ENCODE assay signal across 21 cellular contexts in the genomic region with DNA sequence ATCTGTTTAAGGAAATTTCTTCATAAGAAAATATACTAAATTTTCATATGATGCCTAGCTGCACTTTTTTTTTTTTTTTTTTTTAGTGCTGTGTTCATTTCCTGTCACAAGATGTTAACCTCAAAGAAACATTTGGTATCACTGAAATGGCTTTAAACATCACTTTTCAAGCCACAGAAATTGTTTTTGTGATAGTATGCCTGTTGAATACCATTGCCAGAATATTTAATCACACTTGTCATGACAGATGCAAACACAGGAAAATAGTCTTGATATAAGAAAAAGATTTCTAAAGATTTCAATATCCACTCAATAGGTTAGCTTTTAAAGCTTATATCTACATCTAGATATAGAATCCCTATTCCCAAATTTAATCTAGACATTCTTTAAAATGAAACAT.
"Had no signal": no experiment of that assay in that cellular context is flagged by ENCODE, and none has a peak within 500 bp of the region (broad histone marks: within the 10 kb centered on the region; RNA-seq: fewer than 3 reads in every experiment).

No MANE protein-coding gene starts in this region.

- H3K4me1 ChIP-seq: left lung, prostate gland, spleen, testis, uterus had no signal

- H3K4me3 ChIP-seq: left lung, lung, prostate gland, spleen, testis, uterus had no signal

- FAIRE-seq: bronchial epithelial cell had no signal

- H3K27ac ChIP-seq: left lung, prostate gland, spleen, testis, uterus had no signal

- H3K27me3 ChIP-seq: left lung, spleen, testis, uterus had no signal

- ATAC-seq: left lung had no signal

- H3K9me3 ChIP-seq: left lung, prostate gland, spleen, testis, uterus had no signal

- DNase-seq: activated CD4-positive, alpha-beta memory T cell treated with anti-CD3 and anti-CD28 coated beads for 36 hours; activated CD4-positive, alpha-beta T cell treated with anti-CD3 and anti-CD28 coated beads for 48 hours; activated effector memory CD4-positive, alpha-beta T cell treated with Interleukin-2 at 50 U/mL for 16 hours; activated naive CD4-positive, alpha-beta T cell treated with anti-CD3 and anti-CD28 coated beads, Interleukin-2, amount 10 ng/mL, durations not matched to agents 7 days and 5 days; activated T-cell treated with anti-CD3 and anti-CD28 coated beads, Interleukin-2, amount 50 U/mL, for 48 hours; amygdala; dermis blood vessel endothelial cell; effector CD8-positive, alpha-beta T cell; erythroblast; foreskin fibroblast; left lung; naive thymus-derived CD8-positive, alpha-beta T cell; spleen; stimulated activated CD4-positive, alpha-beta T cell treated with anti-CD3 and anti-CD28 coated beads, Interleukin-4, amount 100 ng/mL, for 1 hour; stimulated activated naive CD4-positive, alpha-beta T cell; testis; trophoblast cell; uterus had no signal

- H3K36me3 ChIP-seq: left lung, prostate gland, spleen, uterus had no signal
